32 cellular contexts compared by ENCODE assay signal in the genomic region with DNA sequence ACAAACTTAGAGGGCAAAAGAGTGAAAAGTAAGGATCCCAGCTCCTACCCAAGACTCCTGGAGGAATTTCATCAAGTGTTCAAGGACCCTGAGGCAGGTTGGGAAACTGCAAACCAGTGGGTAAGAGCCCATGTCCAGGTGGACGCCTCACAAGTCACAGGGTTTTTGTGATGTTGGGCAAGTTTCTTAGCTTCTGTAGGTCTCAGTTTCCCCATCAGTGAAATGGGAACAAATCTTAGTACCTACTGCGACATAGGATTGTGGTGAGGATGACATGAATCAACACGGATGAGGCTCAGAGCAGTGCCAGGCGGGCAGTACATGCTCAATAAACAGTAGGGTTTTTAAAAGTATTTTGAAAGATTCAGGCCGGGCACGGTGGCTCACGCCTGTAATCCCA. TPM values are rescaled to one million over a fixed set of nuclear protein-coding genes. Genes with fewer than 3 reads are reported as not detected.
A peak's percentile ranks its signal among the peaks of the same experiment; 100 is the strongest.
DNase-seq lines count a peak whose midpoint lies in the region; ATAC-seq, FAIRE-seq and TF ChIP-seq lines count a peak whose summit lies in the region.
"Had no signal": no experiment of that assay in that cellular context is flagged by ENCODE, and none has a peak within 500 bp of the region (broad histone marks: within the 10 kb centered on the region; RNA-seq: fewer than 3 reads in every experiment).

No MANE protein-coding gene starts in this region.

- H3K9me3 Mint-ChIP-seq in activated CD8-positive, alpha-beta T cell treated with anti-CD3 and anti-CD28 coated beads for 36 hours, result no peaks in the 10 kb centered on the region
- no peaks in the 10 kb centered on the region for H3K9me3 Mint-ChIP-seq in activated CD8-positive, alpha-beta T cell treated with anti-CD3 and anti-CD28 coated beads, Interleukin-2, amount 10 ng/mL, durations not matched to agents 7 days and 5 days (ENCODE audit: insufficient read depth)
- H3K9me3 Mint-ChIP-seq: activated CD4-positive, alpha-beta memory T cell treated with anti-CD3 and anti-CD28 coated beads, Interleukin-2, amount 10 ng/mL, durations not matched to agents 7 days and 5 days; activated naive CD8-positive, alpha-beta T cell treated with anti-CD3 and anti-CD28 coated beads, Interleukin-2, amount 10 ng/mL, durations not matched to agents 7 days and 5 days; natural killer cell treated with Interleukin-12 subunit alpha and Interleukin-12 subunit beta and Interleukin-15 and Interleukin-18, amount 100 ng/mL, for 72 hours; T-helper 1 cell treated with Interleukin-12 subunit alpha and Interleukin-12 subunit beta and Interleukin-4 antibody, amounts not matched to agents 30 μg/mL and 1 μg/mL, for 36 hours had no signal

- H3K9ac ChIP-seq in mammary epithelial cell (ENCODE audit: insufficient read depth, low read length), result no peak overlapping the region
- no peak overlapping the region for H3K9ac ChIP-seq in trophoblast cell (ENCODE audit: low read length)

- peak overlapping the region; percentile 27 for H2AK5ac ChIP-seq in trophoblast cell (ENCODE audit: low read length)

- peaks cover 40% of the 10 kb centered on the region for H3K4me1 Mint-ChIP-seq in activated CD8-positive, alpha-beta T cell treated with anti-CD3 and anti-CD28 coated beads for 36 hours (ENCODE audit: low read depth)
- H3K4me1 Mint-ChIP-seq in activated CD8-positive, alpha-beta T cell treated with anti-CD3 and anti-CD28 coated beads, Interleukin-2, amount 10 ng/mL, durations not matched to agents 7 days and 5 days (ENCODE audit: low read depth), result peaks cover 51% of the 10 kb centered on the region

- in situ Hi-C loops in mammary epithelial cell (cut with MboI; ENCODE audit: low sequenced_read_pairs in 2 of 2), result no loop called here

- no peak for DNase-seq in activated CD8-positive, alpha-beta T cell treated with anti-CD3 and anti-CD28 coated beads for 36 hours
- no peak for DNase-seq in activated CD8-positive, alpha-beta T cell treated with anti-CD3 and anti-CD28 coated beads, Interleukin-2, amount 10 ng/mL, durations not matched to agents 7 days and 5 days
- DNase-seq in mammary epithelial cell, result no peak
- DNase-seq in trophoblast cell, result no peak
- DNase-seq in GM12892 (ENCODE audit: insufficient read length), result no peak
- no peak for DNase-seq in SW 1271 (lab: John Stamatoyannopoulos, UW)
- DNase-seq: activated CD4-positive, alpha-beta memory T cell treated with anti-CD3 and anti-CD28 coated beads, Interleukin-2, amount 10 ng/mL, durations not matched to agents 7 days and 5 days; activated gamma-delta T cell; activated naive CD8-positive, alpha-beta T cell treated with anti-CD3 and anti-CD28 coated beads, Interleukin-2, amount 10 ng/mL, durations not matched to agents 7 days and 5 days; CD4-positive, alpha-beta memory T cell; cerebellar nuclear complex; DMS 273 treated with DMSO at 0.1 percent for 48 hours; glutamatergic neuron; kidney; mucosa of descending colon; NCI-H1436; NCI-H2081 treated with DMSO at 0.1 percent for 48 hours; NCI-H226; NCI-H69; stimulated activated naive CD8-positive, alpha-beta T cell treated with anti-CD3 and anti-CD28 coated beads, Interleukin-15, Interleukin-2, amounts not matched to agents 100 U/mL and 50 U/mL, for 24 hours had no signal

- no peaks in the 10 kb centered on the region for H3K36me3 Mint-ChIP-seq in activated CD8-positive, alpha-beta T cell treated with anti-CD3 and anti-CD28 coated beads for 36 hours (ENCODE audit: low read depth)
- H3K36me3 Mint-ChIP-seq in activated CD8-positive, alpha-beta T cell treated with anti-CD3 and anti-CD28 coated beads, Interleukin-2, amount 10 ng/mL, durations not matched to agents 7 days and 5 days (ENCODE audit: low read depth), result no peaks in the 10 kb centered on the region
- H3K36me3 Mint-ChIP-seq: activated naive CD8-positive, alpha-beta T cell treated with anti-CD3 and anti-CD28 coated beads, Interleukin-2, amount 10 ng/mL, durations not matched to agents 7 days and 5 days; CD4-positive, alpha-beta memory T cell; natural killer cell treated with Interleukin-12 subunit alpha and Interleukin-12 subunit beta and Interleukin-15 and Interleukin-18, amount 100 ng/mL, for 72 hours had no signal

- dilution Hi-C loops in mammary epithelial cell (cut with HindIII; ENCODE audit: low sequenced_read_pairs), result loop anchor here (5.0 kb wide), 2 partner anchors 46 to 204 kb away; no protein-coding TSS in a partner anchor

- peak overlapping the region; percentile 95 for H3K27ac ChIP-seq in mammary epithelial cell (ENCODE audit: insufficient read depth, low read depth, low read length)
- H3K27ac ChIP-seq in trophoblast cell (ENCODE audit: low read depth, low read length), result no peak overlapping the region
- H3K27ac ChIP-seq: ascending aorta, SJSA1, thoracic aorta had no signal

- POLR2A ChIA-PET in activated CD8-positive, alpha-beta T cell treated with anti-CD3 and anti-CD28 coated beads for 36 hours (lab: Charles Lee), result interaction anchor here (1.0 to 3.0 kb wide), 2 partner anchors 23 to 49 kb away, joined by 3 to 12 read pairs; no protein-coding TSS in a partner anchor
- POLR2A ChIA-PET in activated CD8-positive, alpha-beta T cell treated with anti-CD3 and anti-CD28 coated beads, Interleukin-2, amount 10 ng/mL, durations not matched to agents 7 days and 5 days (lab: Charles Lee), result interaction anchor here (1.1 kb wide), 1 partner anchor 19 kb away, joined by 3 read pairs; no protein-coding TSS in a partner anchor

- H2BK5ac ChIP-seq in trophoblast cell (ENCODE audit: low read depth, low read length, poor library complexity), result no peak overlapping the region

- no TSS peak for BruUV-seq in mammary epithelial cell (replicated peaks; lab: Mats Ljungman, UMichigan)

- WGBS in mammary epithelial cell (ENCODE audit: low coverage, missing lambda C conversion rate), result 96% methylated on average over 7 of the region's 7 CpGs
- WGBS in trophoblast cell (ENCODE audit: extremely low coverage, insufficient coverage, insufficient read length), result no CpG with 5 or more reads among the region's 7 CpGs

- H2BK120ac ChIP-seq in trophoblast cell (ENCODE audit: insufficient read depth, low read length, poor library complexity), result peak overlapping the region; percentile 26

- H3K9me3 ChIP-seq in mammary epithelial cell (replicated peaks; ENCODE audit: insufficient read depth, low read length), result no peaks in the 10 kb centered on the region
- no peaks in the 10 kb centered on the region for H3K9me3 ChIP-seq in trophoblast cell (ENCODE audit: insufficient read depth, low read depth, low read length)
- H3K9me3 ChIP-seq: ascending aorta, mucosa of descending colon, SJSA1, thoracic aorta, vagina had no signal

- peaks cover 39% of the 10 kb centered on the region for H3K79me1 ChIP-seq in trophoblast cell (ENCODE audit: low read length)

- no peak overlapping the region for H2AFZ ChIP-seq in mammary epithelial cell (ENCODE audit: low read depth, low read length)
- H2AFZ ChIP-seq in trophoblast cell (ENCODE audit: insufficient read depth, low read length, poor library complexity), result no peak overlapping the region

- CTCF ChIA-PET in activated CD8-positive, alpha-beta T cell treated with anti-CD3 and anti-CD28 coated beads for 36 hours (lab: Charles Lee), result interaction anchor here (2.0 to 15.0 kb wide), 4 partner anchors 21 to 64 kb away, joined by 4 to 501 read pairs (median 66); a partner anchor contains a TSS
- CTCF ChIA-PET in activated CD8-positive, alpha-beta T cell treated with anti-CD3 and anti-CD28 coated beads, Interleukin-2, amount 10 ng/mL, durations not matched to agents 7 days and 5 days (lab: Charles Lee), result interaction anchor here (0.8 to 16.8 kb wide), 5 partner anchors 9 to 105 kb away, joined by 3 to 493 read pairs (median 14); a partner anchor contains a TSS
- CTCF ChIA-PET in mammary epithelial cell (lab: Charles Lee; ENCODE audit: low non-redundant PET), result interaction anchor here (1.3 kb wide), 1 partner anchor 50 kb away, joined by 19 read pairs; no protein-coding TSS in a partner anchor

- no peak overlapping the region for H3K4ac ChIP-seq in trophoblast cell (ENCODE audit: low read depth, low read length)

- no peak overlapping the region for H3K18ac ChIP-seq in trophoblast cell (ENCODE audit: low read length)

- H3K36me3 ChIP-seq in mammary epithelial cell (ENCODE audit: insufficient read depth, low read length) (no peaks in the 10 kb centered on the region), trophoblast cell (ENCODE audit: control insufficient read depth in 1 of 2, insufficient read depth in 2 of 2, low read length in 2 of 2) (no peaks in the 10 kb centered on the region)
- H3K36me3 ChIP-seq: ascending aorta, SJSA1, thoracic aorta, vagina had no signal

- intact Hi-C loops in activated CD8-positive, alpha-beta T cell treated with anti-CD3 and anti-CD28 coated beads for 36 hours (cut with micrococcal nuclease), result no loop called here
- intact Hi-C loops in mammary epithelial cell (cut with micrococcal nuclease), result loop anchor here (5.0 kb wide), 1 partner anchor 234 kb away; no protein-coding TSS in a partner anchor

- TF ChIP-seq CTCF in activated CD8-positive, alpha-beta T cell treated with anti-CD3 and anti-CD28 coated beads for 36 hours (IDR thresholded peaks at IDR 0.05), result no peak
- no peak for TF ChIP-seq CTCF in mammary epithelial cell (conservative IDR thresholded peaks at IDR 0.05 in 1 of 2, IDR thresholded peaks at IDR 0.05 in 1 of 2; ENCODE audit: extremely low read depth in 1 of 2, insufficient read depth in 1 of 2, low read depth in 1 of 2, low read length in 2 of 2)

- no peak overlapping the region for H4K12ac ChIP-seq in trophoblast cell (ENCODE audit: low read depth, low read length)

- ATAC-seq in activated CD8-positive, alpha-beta T cell treated with anti-CD3 and anti-CD28 coated beads for 36 hours, result no peak
- ATAC-seq in activated CD8-positive, alpha-beta T cell treated with anti-CD3 and anti-CD28 coated beads, Interleukin-2, amount 10 ng/mL, durations not matched to agents 7 days and 5 days, result no peak
- ATAC-seq: activated CD4-positive, CD25-positive, alpha-beta regulatory T cell treated with anti-CD3 and anti-CD28 coated beads, Interleukin-2, amount 50 U/mL, for 24 hours; mucosa of descending colon; natural killer cell treated with Interleukin-12 subunit alpha and Interleukin-12 subunit beta and Interleukin-15 and Interleukin-18, amount 100 ng/mL, for 72 hours; stimulated activated naive CD8-positive, alpha-beta T cell treated with anti-CD3 and anti-CD28 coated beads, Interleukin-15, Interleukin-2, amounts not matched to agents 100 U/mL and 50 U/mL, for 24 hours had no signal

- no peak overlapping the region for H3K14ac ChIP-seq in trophoblast cell (ENCODE audit: low read length)

- peak overlapping the region; percentile 6 for H2BK12ac ChIP-seq in trophoblast cell (ENCODE audit: low read length)

- H3K4me2 ChIP-seq in mammary epithelial cell (ENCODE audit: insufficient read depth, low read depth, low read length) (no peak overlapping the region), trophoblast cell (ENCODE audit: low read length) (no peak overlapping the region)

- H3K27me3 ChIP-seq in mammary epithelial cell (ENCODE audit: insufficient read depth, low read length) (no peaks in the 10 kb centered on the region), trophoblast cell (ENCODE audit: insufficient read depth, low read length) (no peaks in the 10 kb centered on the region)
- H3K27me3 ChIP-seq: ascending aorta, SJSA1, vagina had no signal

- no peak overlapping the region for H4K8ac ChIP-seq in trophoblast cell (ENCODE audit: low read depth, low read length)

- no peaks in the 10 kb centered on the region for H4K20me1 ChIP-seq in mammary epithelial cell (ENCODE audit: insufficient read depth, low read length)

- H3K4me1 ChIP-seq in mammary epithelial cell (ENCODE audit: insufficient read depth, low read length) (peaks cover 58% of the 10 kb centered on the region), trophoblast cell (ENCODE audit: control insufficient read depth in 1 of 2, insufficient read depth in 2 of 2, low read length in 2 of 2) (peaks cover 41 to 44% of the 10 kb centered on the region in 2 experiments)

- peaks cover 30% of the 10 kb centered on the region for H3K27me3 Mint-ChIP-seq in activated CD8-positive, alpha-beta T cell treated with anti-CD3 and anti-CD28 coated beads for 36 hours
- H3K27me3 Mint-ChIP-seq in activated CD8-positive, alpha-beta T cell treated with anti-CD3 and anti-CD28 coated beads, Interleukin-2, amount 10 ng/mL, durations not matched to agents 7 days and 5 days (ENCODE audit: low read depth), result peaks cover 17% of the 10 kb centered on the region

- peak overlapping the region; percentile 47 for H4K91ac ChIP-seq in trophoblast cell (ENCODE audit: low read depth, low read length)

- H3K27ac Mint-ChIP-seq in activated CD8-positive, alpha-beta T cell treated with anti-CD3 and anti-CD28 coated beads for 36 hours, result peak overlapping the region; percentile 1
- no peak overlapping the region for H3K27ac Mint-ChIP-seq in activated CD8-positive, alpha-beta T cell treated with anti-CD3 and anti-CD28 coated beads, Interleukin-2, amount 10 ng/mL, durations not matched to agents 7 days and 5 days
- H3K27ac Mint-ChIP-seq: activated naive CD8-positive, alpha-beta T cell treated with anti-CD3 and anti-CD28 coated beads, Interleukin-2, amount 10 ng/mL, durations not matched to agents 7 days and 5 days; CD4-positive, alpha-beta memory T cell had no signal

- H3K23ac ChIP-seq in trophoblast cell (ENCODE audit: low read length), result no peak overlapping the region

- H3K79me2 ChIP-seq in mammary epithelial cell (ENCODE audit: insufficient read depth, low read length), result no peaks in the 10 kb centered on the region
- H3K79me2 ChIP-seq in trophoblast cell (ENCODE audit: control insufficient read depth, insufficient read depth, low read length, poor library complexity), result peaks cover 8% of the 10 kb centered on the region

- no peak for FAIRE-seq in GM12892 (lab: Jason Lieb, UNC)
- FAIRE-seq: GM12891, kidney, TTC549 had no signal

- no peak overlapping the region for H3K4me3 Mint-ChIP-seq in activated CD8-positive, alpha-beta T cell treated with anti-CD3 and anti-CD28 coated beads for 36 hours
- no peak overlapping the region for H3K4me3 Mint-ChIP-seq in activated CD8-positive, alpha-beta T cell treated with anti-CD3 and anti-CD28 coated beads, Interleukin-2, amount 10 ng/mL, durations not matched to agents 7 days and 5 days
- H3K4me3 Mint-ChIP-seq: activated CD4-positive, alpha-beta memory T cell treated with anti-CD3 and anti-CD28 coated beads, Interleukin-2, amount 10 ng/mL, durations not matched to agents 7 days and 5 days; activated naive CD8-positive, alpha-beta T cell treated with anti-CD3 and anti-CD28 coated beads, Interleukin-2, amount 10 ng/mL, durations not matched to agents 7 days and 5 days; CD4-positive, alpha-beta memory T cell; T-helper 1 cell treated with Interleukin-12 subunit alpha and Interleukin-12 subunit beta and Interleukin-4 antibody, amounts not matched to agents 30 μg/mL and 1 μg/mL, for 36 hours had no signal

- H3K4me3 ChIP-seq in mammary epithelial cell (replicated peaks in 1 of 3; ENCODE audit: insufficient read depth in 1 of 3, low read depth in 2 of 3, low read length in 3 of 3), result no peak overlapping the region
- H3K4me3 ChIP-seq in trophoblast cell (ENCODE audit: low read depth, low read length), result no peak overlapping the region
- H3K4me3 ChIP-seq: ascending aorta, mucosa of descending colon, SJSA1, thoracic aorta, vagina had no signal

- no peak for TF ChIP-seq POLR2A in GM12892 (IDR thresholded peaks at IDR 0.05; ENCODE audit: low read depth, low read length)

RNA-seq across cellular contexts. Expression of a gene that starts 17.3 kb away (rescaled TPM):
- under 1 TPM; 0.59 to 0.72 TPM for total RNA-seq in activated CD8-positive, alpha-beta T cell treated with anti-CD3 and anti-CD28 coated beads for 36 hours
- under 1 TPM; 0.13 to 0.21 TPM for total RNA-seq in activated CD8-positive, alpha-beta T cell treated with anti-CD3 and anti-CD28 coated beads, Interleukin-2, amount 10 ng/mL, durations not matched to agents 7 days and 5 days
- 10 to 100 TPM; 17.5 to 98.4 TPM for total RNA-seq in mammary epithelial cell
- polyA plus RNA-seq in mammary epithelial cell, result 12.7 TPM
- polyA minus RNA-seq in mammary epithelial cell, result 32.2 TPM
- 191 and 202 TPM in 2 replicates for polyA plus RNA-seq in trophoblast cell (2013)
- polyA plus RNA-seq in GM12892 (2012; ENCODE audit: missing spikeins), result not detected
- total RNA-seq: CD4-positive, alpha-beta memory T cell had no signal
- polyA plus RNA-seq: CD4-positive, alpha-beta memory T cell had no signal

RNA-seq across cellular contexts. Expression of a gene that starts 23.7 kb away (rescaled TPM):
- total RNA-seq in activated CD8-positive, alpha-beta T cell treated with anti-CD3 and anti-CD28 coated beads for 36 hours, result under 1 TPM; 0.09 to 0.18 TPM
- under 1 TPM in 1 of 2 experiments, not detected in 1; 0.31 TPM for total RNA-seq in activated CD8-positive, alpha-beta T cell treated with anti-CD3 and anti-CD28 coated beads, Interleukin-2, amount 10 ng/mL, durations not matched to agents 7 days and 5 days
- total RNA-seq in mammary epithelial cell, result 100 to 1,000 TPM in 1 of 2 donors, 10 to 100 TPM in 1; 62.0 to 152 TPM
- polyA plus RNA-seq in mammary epithelial cell, result 71.0 TPM
- polyA minus RNA-seq in mammary epithelial cell, result 118 TPM
- polyA plus RNA-seq in trophoblast cell (2013), result 4.7 and 4.9 TPM in 2 replicates
- polyA plus RNA-seq in GM12892 (2012; ENCODE audit: missing spikeins), result not detected
- polyA plus RNA-seq: CD4-positive, alpha-beta memory T cell had no signal

RNA-seq across cellular contexts. Expression of a gene that starts 36.9 kb away (rescaled TPM):
- total RNA-seq in activated CD8-positive, alpha-beta T cell treated with anti-CD3 and anti-CD28 coated beads for 36 hours, result not detected
- total RNA-seq in activated CD8-positive, alpha-beta T cell treated with anti-CD3 and anti-CD28 coated beads, Interleukin-2, amount 10 ng/mL, durations not matched to agents 7 days and 5 days, result not detected
- total RNA-seq in mammary epithelial cell, result not detected
- polyA plus RNA-seq in mammary epithelial cell, result not detected
- polyA minus RNA-seq in mammary epithelial cell, result not detected
- not detected in 2 replicates for polyA plus RNA-seq in trophoblast cell (2013)
- not detected for polyA plus RNA-seq in GM12892 (2012; ENCODE audit: missing spikeins)
- total RNA-seq: A172; activated CD4-positive, alpha-beta memory T cell treated with anti-CD3 and anti-CD28 coated beads, Interleukin-2, amount 10 ng/mL, durations not matched to agents 7 days and 5 days; activated naive CD8-positive, alpha-beta T cell treated with anti-CD3 and anti-CD28 coated beads, Interleukin-2, amount 10 ng/mL, durations not matched to agents 7 days and 5 days; ascending aorta; natural killer cell treated with Interleukin-12 subunit alpha and Interleukin-12 subunit beta and Interleukin-15 and Interleukin-18, amount 100 ng/mL, for 72 hours; osteoblast; SJSA1; skeletal muscle tissue; thoracic aorta; vagina had no signal
- polyA plus RNA-seq: CD4-positive, alpha-beta memory T cell had no signal

RNA-seq across cellular contexts. Expression of a gene that starts 56.8 kb away (rescaled TPM):
- 100 to 1,000 TPM; 155 to 160 TPM for total RNA-seq in activated CD8-positive, alpha-beta T cell treated with anti-CD3 and anti-CD28 coated beads for 36 hours
- 100 to 1,000 TPM; 227 to 232 TPM for total RNA-seq in activated CD8-positive, alpha-beta T cell treated with anti-CD3 and anti-CD28 coated beads, Interleukin-2, amount 10 ng/mL, durations not matched to agents 7 days and 5 days
- total RNA-seq in mammary epithelial cell, result 10 to 100 TPM in 1 of 2 donors, 1 to 10 TPM in 1; 3.5 to 48.9 TPM
- 6.0 TPM for polyA plus RNA-seq in mammary epithelial cell
- polyA minus RNA-seq in mammary epithelial cell, result not detected
- polyA plus RNA-seq in trophoblast cell (2013), result 0.08 and 0.36 TPM in 2 replicates
- polyA plus RNA-seq in GM12892 (2012; ENCODE audit: missing spikeins), result 30.7 TPM
- total RNA-seq: SJSA1 had no signal

Comparison
In these comparisons a context has a peak if more than half of its experiments do, and no peak if none do; other contexts are left out.
1. RNA of a gene that starts 17.3 kb away (total RNA-seq): 17.5 to 98.4 TPM in mammary epithelial cell; 0.59 to 0.72 TPM in activated CD8-positive, alpha-beta T cell treated with anti-CD3 and anti-CD28 coated beads for 36 hours and 0.13 to 0.21 TPM in activated CD8-positive, alpha-beta T cell treated with anti-CD3 and anti-CD28 coated beads, Interleukin-2, amount 10 ng/mL, durations not matched to agents 7 days and 5 days; every median in the first group is over 10 times any median in the second.
2. RNA of a gene that starts 23.7 kb away (total RNA-seq): 62.0 to 152 TPM in mammary epithelial cell; 0.31 TPM in activated CD8-positive, alpha-beta T cell treated with anti-CD3 and anti-CD28 coated beads, Interleukin-2, amount 10 ng/mL, durations not matched to agents 7 days and 5 days and 0.09 to 0.18 TPM in activated CD8-positive, alpha-beta T cell treated with anti-CD3 and anti-CD28 coated beads for 36 hours; every median in the first group is over 10 times any median in the second.